Comparison of ENCODE assay signal across 8 cellular contexts in genomic region chr16:1152651-1153259, GRCh38. TPM values are rescaled to one million over a fixed set of nuclear protein-coding genes. Genes with fewer than 3 reads are reported as not detected.
A peak's percentile ranks its signal among the peaks of the same experiment; 100 is the strongest.
DNase-seq lines count a peak whose midpoint lies in the region; ATAC-seq and TF ChIP-seq lines count a peak whose summit lies in the region.

Gene CACNA1H, plus strand, starts transcription at chr16:1153106. Its CDS starts 632 bp downstream, at chr16:1153738.

- peak within 1 kb of the TSS; percentile 50 for H3K4me3 ChIP-seq in Caco-2 (ENCODE audit: low read depth, low read length)

- TF ChIP-seq CTCF in Caco-2 (IDR thresholded peaks at IDR 0.05; ENCODE audit: insufficient read depth in 1 of 2, low read depth in 1 of 2, low read length in 1 of 2, severe bottlenecking in 1 of 2, unreplicated experiment in 1 of 2): peak; percentile 33 to 43
- TF ChIP-seq CTCF in VCaP (conservative IDR thresholded peaks at IDR 0.05): peak; percentile 31

- H3K36me3 Mint-ChIP-seq in Caco-2 (ENCODE audit: insufficient read depth, unreplicated experiment) (peaks cover 8% of the 10 kb centered on the region), naive B cell (no peaks in the 10 kb centered on the region)
- no peaks in the 10 kb centered on the region for H3K36me3 Mint-ChIP-seq in stimulated activated effector memory CD8-positive, alpha-beta T cell treated with anti-CD3 and anti-CD28 coated beads, Interleukin-12 subunit alpha, Interleukin-12 subunit beta, amount 100 ng/mL, for 72 hours

- H3K27me3 Mint-ChIP-seq in Caco-2 (ENCODE audit: insufficient read depth, unreplicated experiment) (no peaks in the 10 kb centered on the region), naive B cell (peaks cover 0 to 29% (median 12%) of the 10 kb centered on the region in 3 donors)

- DNase-seq in Caco-2 (peak in 1 of 2 experiments; percentile 44), naive B cell (peak; percentile 20), retina (no peak), hippocampal formation (lab: John Stamatoyannopoulos, UW) (no peak), OCI-M1 (lab: John Stamatoyannopoulos, UW) (no peak)
- DNase-seq in central memory CD4-positive, alpha-beta T cell: peak; percentile 54
- DNase-seq in stimulated activated effector memory CD8-positive, alpha-beta T cell treated with anti-CD3 and anti-CD28 coated beads, Interleukin-12 subunit alpha, Interleukin-12 subunit beta, amount 100 ng/mL, for 72 hours (ENCODE audit: low spot score in 2 of 2): peak in 1 of 2 donors; percentile 37

- intact Hi-C loops in Caco-2 (cut with micrococcal nuclease; ENCODE audit: unreplicated experiment): no loop called here

- H3K27ac Mint-ChIP-seq in Caco-2 (ENCODE audit: unreplicated experiment): no peak within 1 kb of the TSS
- no peak within 1 kb of the TSS for H3K27ac Mint-ChIP-seq in naive B cell
- no peak within 1 kb of the TSS for H3K27ac Mint-ChIP-seq in stimulated activated effector memory CD8-positive, alpha-beta T cell treated with anti-CD3 and anti-CD28 coated beads, Interleukin-12 subunit alpha, Interleukin-12 subunit beta, amount 100 ng/mL, for 72 hours

- POLR2A ChIA-PET in Caco-2 (lab: Charles Lee): no interaction called here

- H3K4me1 ChIP-seq in Caco-2: peaks cover 10% of the 10 kb centered on the region

- CTCF ChIA-PET in Caco-2 (lab: Charles Lee): no interaction called here

- BruUV-seq in Caco-2 (replicated peaks; lab: Mats Ljungman, UMichigan): no TSS peak

- ATAC-seq in naive B cell (ENCODE audit: low read depth in 2 of 2): peak; percentile 46 to 53
- ATAC-seq in stimulated activated effector memory CD8-positive, alpha-beta T cell treated with anti-CD3 and anti-CD28 coated beads, Interleukin-12 subunit alpha, Interleukin-12 subunit beta, amount 100 ng/mL, for 72 hours: peak; percentile 54

- peak within 1 kb of the TSS; percentile 54 for H3K4me3 Mint-ChIP-seq in Caco-2 (ENCODE audit: unreplicated experiment)
- H3K4me3 Mint-ChIP-seq in naive B cell: peak within 1 kb of the TSS in 6 of 8 donors; percentile 33 to 84 (median 66)
- H3K4me3 Mint-ChIP-seq in stimulated activated effector memory CD8-positive, alpha-beta T cell treated with anti-CD3 and anti-CD28 coated beads, Interleukin-12 subunit alpha, Interleukin-12 subunit beta, amount 100 ng/mL, for 72 hours: peak within 1 kb of the TSS; percentile 35

- no peaks in the 10 kb centered on the region for H3K9me3 Mint-ChIP-seq in Caco-2 (ENCODE audit: unreplicated experiment)
- H3K9me3 Mint-ChIP-seq in naive B cell: peaks cover 0 to 4% (median 3%) of the 10 kb centered on the region in 7 donors
- H3K9me3 Mint-ChIP-seq in stimulated activated effector memory CD8-positive, alpha-beta T cell treated with anti-CD3 and anti-CD28 coated beads, Interleukin-12 subunit alpha, Interleukin-12 subunit beta, amount 100 ng/mL, for 72 hours: no peaks in the 10 kb centered on the region

- no peaks in the 10 kb centered on the region for H3K9me3 ChIP-seq in Caco-2

- no peaks in the 10 kb centered on the region for H3K4me1 Mint-ChIP-seq in Caco-2 (ENCODE audit: low read depth, unreplicated experiment)
- H3K4me1 Mint-ChIP-seq in naive B cell: peaks cover 0 to 5% (median 3%) of the 10 kb centered on the region in 3 donors
- H3K4me1 Mint-ChIP-seq in stimulated activated effector memory CD8-positive, alpha-beta T cell treated with anti-CD3 and anti-CD28 coated beads, Interleukin-12 subunit alpha, Interleukin-12 subunit beta, amount 100 ng/mL, for 72 hours: no peaks in the 10 kb centered on the region

- no peaks in the 10 kb centered on the region for H3K27me3 ChIP-seq in Caco-2 (replicated peaks; ENCODE audit: control insufficient read depth, insufficient read depth, low read length)

- H3K36me3 ChIP-seq in Caco-2 (ENCODE audit: control insufficient read depth, insufficient read depth, low read length): no peaks in the 10 kb centered on the region

- H3K27ac ChIP-seq in VCaP: peak within 1 kb of the TSS; percentile 88

RNA-seq across cellular contexts. Expression of gene CACNA1H, which starts in this region (rescaled TPM):
- 5.1 and 6.5 TPM in 2 replicates for total RNA-seq in Caco-2 (2022)
- not detected for polyA plus RNA-seq in naive B cell (ENCODE audit: low read depth in 6 of 6)

Comparison
In these comparisons a context has a peak if more than half of its experiments do, and no peak if none do; other contexts are left out.
1. Peak in DNase-seq and ATAC-seq in naive B cell; RNA of the gene not detected or under 1 TPM.